ENCODE assay signal across 8 cellular contexts in the genomic region with DNA sequence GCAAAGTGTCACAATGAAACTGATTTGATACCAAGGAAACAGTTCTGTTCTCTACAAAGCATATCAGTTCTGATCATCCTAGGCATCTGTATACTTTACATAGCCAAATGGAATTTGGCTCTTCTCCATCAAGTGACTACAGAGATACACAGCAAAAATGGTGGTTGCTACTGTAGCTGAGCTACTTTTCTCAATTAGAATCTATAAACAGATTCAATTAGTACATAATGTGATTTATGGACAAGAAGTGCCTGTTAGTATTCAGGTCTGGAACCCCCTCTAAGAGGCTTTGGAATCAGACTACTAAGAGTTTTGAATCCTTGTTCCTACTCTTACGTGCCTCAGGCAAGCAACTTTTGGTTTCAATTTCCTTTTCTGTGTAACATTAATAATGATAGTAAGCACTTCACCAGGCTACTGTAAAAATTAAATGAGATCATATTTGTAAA. TPM values are rescaled to one million over a fixed set of nuclear protein-coding genes. Genes with fewer than 3 reads are reported as not detected.
DNase-seq lines count a peak whose midpoint lies in the region; ATAC-seq and TF ChIP-seq lines count a peak whose summit lies in the region.

No MANE protein-coding gene starts in this region.

- intact Hi-C loops in activated CD4-positive, alpha-beta memory T cell treated with anti-CD3 and anti-CD28 coated beads for 36 hours (cut with micrococcal nuclease), result loop anchor here (1.0 kb wide), 2 partner anchors 9 to 25 kb away; no protein-coding TSS in a partner anchor
- intact Hi-C loops in lower lobe of right lung (cut with DNase I), result no loop called here
- intact Hi-C loops in PC-3 (cut with micrococcal nuclease), result no loop called here

- H3K4me1 ChIP-seq in lower lobe of right lung (peaks cover 33% of the 10 kb centered on the region), PC-3 (ENCODE audit: insufficient read depth, low read length) (0 out of 2 replicates have a peak, but pooled peaks cover 6% of the 10 kb centered on the region)

- no peak overlapping the region for H3K9ac ChIP-seq in PC-3 (ENCODE audit: low read length)

- H3K4me2 ChIP-seq in PC-3 (ENCODE audit: low read length), result no peak overlapping the region

- CTCF ChIA-PET in activated CD4-positive, alpha-beta memory T cell treated with anti-CD3 and anti-CD28 coated beads for 36 hours (lab: Charles Lee), result interaction anchor here (0.9 to 1.0 kb wide), 2 partner anchors 10 to 103 kb away, joined by 3 read pairs; no protein-coding TSS in a partner anchor
- CTCF ChIA-PET in PC-3 (lab: Charles Lee), result no interaction called here

- H3K9me2 ChIP-seq in PC-3 (replicated peaks; ENCODE audit: low read length), result no peaks in the 10 kb centered on the region

- POLR2A ChIA-PET in activated CD4-positive, alpha-beta memory T cell treated with anti-CD3 and anti-CD28 coated beads for 36 hours (lab: Charles Lee), result interaction anchor here (1.1 to 1.2 kb wide), 2 partner anchors 14 to 17 kb away, joined by 3 read pairs; no protein-coding TSS in a partner anchor
- POLR2A ChIA-PET in PC-3 (lab: Charles Lee; ENCODE audit: unreplicated experiment), result no interaction called here

- peaks cover 30% of the 10 kb centered on the region for H3K36me3 Mint-ChIP-seq in activated T-cell treated with anti-CD3 and anti-CD28 coated beads, Interleukin-2, amount 50 U/mL, for 4 hours (ENCODE audit: insufficient read depth)
- peaks cover 31% of the 10 kb centered on the region for H3K36me3 Mint-ChIP-seq in activated CD4-positive, alpha-beta memory T cell treated with anti-CD3 and anti-CD28 coated beads for 36 hours

- H3K9me3 ChIP-seq in lower lobe of right lung, result no peaks in the 10 kb centered on the region
- no peaks in the 10 kb centered on the region for H3K9me3 ChIP-seq in PC-3 (ENCODE audit: low read length)

- peak overlapping the region; percentile 65 for H3K4me3 Mint-ChIP-seq in activated T-cell treated with anti-CD3 and anti-CD28 coated beads, Interleukin-2, amount 50 U/mL, for 4 hours
- H3K4me3 Mint-ChIP-seq in activated CD4-positive, alpha-beta memory T cell treated with anti-CD3 and anti-CD28 coated beads for 36 hours, result peak overlapping the region; percentile 59

- H2AFZ ChIP-seq in PC-3 (ENCODE audit: low read length), result no peak overlapping the region

- H3K79me2 ChIP-seq in PC-3 (ENCODE audit: low read length), result no peaks in the 10 kb centered on the region

- no peaks in the 10 kb centered on the region for H3K27me3 Mint-ChIP-seq in activated T-cell treated with anti-CD3 and anti-CD28 coated beads, Interleukin-2, amount 50 U/mL, for 4 hours (ENCODE audit: low read depth)
- no peaks in the 10 kb centered on the region for H3K27me3 Mint-ChIP-seq in activated CD4-positive, alpha-beta memory T cell treated with anti-CD3 and anti-CD28 coated beads for 36 hours

- peaks cover 72% of the 10 kb centered on the region for H3K4me1 Mint-ChIP-seq in activated T-cell treated with anti-CD3 and anti-CD28 coated beads, Interleukin-2, amount 50 U/mL, for 4 hours (ENCODE audit: low read depth)
- peaks cover 71% of the 10 kb centered on the region for H3K4me1 Mint-ChIP-seq in activated CD4-positive, alpha-beta memory T cell treated with anti-CD3 and anti-CD28 coated beads for 36 hours (ENCODE audit: low read depth)

- no peak for DNase-seq in activated T-cell treated with anti-CD3 and anti-CD28 coated beads, Interleukin-2, amount 50 U/mL, for 4 hours
- DNase-seq in activated T-cell treated with anti-CD3 and anti-CD28 coated beads, Interleukin-2, amount 50 U/mL, for 48 hours, result no peak
- DNase-seq in activated CD4-positive, alpha-beta memory T cell treated with anti-CD3 and anti-CD28 coated beads for 36 hours, result no peak
- DNase-seq in lower lobe of right lung (no peak), hypothalamus (lab: John Stamatoyannopoulos, UW) (no peak), PC-3 (no peak), GM20000 (ENCODE audit: low spot score) (no peak)

- no peaks in the 10 kb centered on the region for H3K27me3 ChIP-seq in lower lobe of right lung (ENCODE audit: low read depth)
- no peaks in the 10 kb centered on the region for H3K27me3 ChIP-seq in PC-3 (ENCODE audit: low read length)

- H3K4me3 ChIP-seq in lower lobe of right lung (peak overlapping the region; percentile 47), PC-3 (ENCODE audit: low read length) (no peak overlapping the region)

- BruUV-seq in PC-3 (replicated peaks; lab: Mats Ljungman, UMichigan), result no TSS peak

- H3K27ac ChIP-seq in lower lobe of right lung (peak overlapping the region; percentile 78), PC-3 (ENCODE audit: low read length) (no peak overlapping the region)

- no peaks in the 10 kb centered on the region for H3K9me3 Mint-ChIP-seq in activated T-cell treated with anti-CD3 and anti-CD28 coated beads, Interleukin-2, amount 50 U/mL, for 4 hours
- no peaks in the 10 kb centered on the region for H3K9me3 Mint-ChIP-seq in activated CD4-positive, alpha-beta memory T cell treated with anti-CD3 and anti-CD28 coated beads for 36 hours

- H3K36me3 ChIP-seq in lower lobe of right lung (peaks cover 7% of the 10 kb centered on the region), PC-3 (ENCODE audit: low read depth, low read length) (peaks cover 21% of the 10 kb centered on the region)

- peak; percentile 55 to 56 for ATAC-seq in activated T-cell treated with anti-CD3 and anti-CD28 coated beads, Interleukin-2, amount 50 U/mL, for 4 hours
- ATAC-seq in HG03039 (IDR thresholded peaks at IDR 0.05; ENCODE audit: unreplicated experiment) (peak; percentile 59), lower lobe of right lung (peak; percentile 69 to 76), PC-3 (no peak)

- H4K20me1 ChIP-seq in PC-3 (ENCODE audit: low read length), result no peaks in the 10 kb centered on the region

- no peaks in the 10 kb centered on the region for H3F3A ChIP-seq in PC-3 (ENCODE audit: low read length, unreplicated experiment)

- TF ChIP-seq CTCF in lower lobe of right lung (IDR thresholded peaks at IDR 0.05) (no peak), PC-3 (conservative IDR thresholded peaks at IDR 0.05; ENCODE audit: low read depth, low read length) (no peak), GM20000 (IDR thresholded peaks at IDR 0.05; ENCODE audit: extremely low read depth, missing control alignments) (no peak)

- H3K27ac Mint-ChIP-seq in activated CD4-positive, alpha-beta memory T cell treated with anti-CD3 and anti-CD28 coated beads for 36 hours, result peak overlapping the region; percentile 86

RNA-seq across cellular contexts. Expression of gene C21orf91, which starts 25.5 kb away (rescaled TPM):
- 10 to 100 TPM; 32.6 to 38.7 (median 34.7) TPM for total RNA-seq in activated T-cell treated with anti-CD3 and anti-CD28 coated beads, Interleukin-2, amount 50 U/mL, for 4 hours
- 10 to 100 TPM; 23.6 to 24.1 TPM for total RNA-seq in activated CD4-positive, alpha-beta memory T cell treated with anti-CD3 and anti-CD28 coated beads for 36 hours
- total RNA-seq in lower lobe of right lung, result 24.8 TPM
- 6.1 and 7.7 TPM in 2 replicates for total RNA-seq in PC-3 (2014; rRNA removed)
